Comparison of ENCODE assay signal across 8 cellular contexts in genomic region chr1:27392096-27392777, GRCh38. TPM values are rescaled to one million over a fixed set of nuclear protein-coding genes. Genes with fewer than 3 reads are reported as not detected.
DNase-seq lines count a peak whose midpoint lies in the region; ATAC-seq and TF ChIP-seq lines count a peak whose summit lies in the region.

Gene GPR3 (plus strand): TSS chr1:27392622. CDS start chr1:27393799, 1,177 bp downstream.

- H3K4me1 ChIP-seq in Panc1 (ENCODE audit: control insufficient read depth, insufficient read depth, low read length) = peaks cover 6% of the 10 kb centered on the region
- peaks cover 19 to 52% (median 19%) of the 10 kb centered on the region in 3 donors for H3K4me1 ChIP-seq in esophagus squamous epithelium

- H3K4me3 ChIP-seq in Panc1 (ENCODE audit: low read depth in 2 of 2, low read length in 2 of 2) (peak within 1 kb of the TSS; percentile 65 to 71), esophagus squamous epithelium (peak within 1 kb of the TSS; percentile 26 to 68 (median 46))

- no peaks in the 10 kb centered on the region for H3K36me3 Mint-ChIP-seq in activated T-cell treated with anti-CD3 and anti-CD28 coated beads, Interleukin-2, amount 50 U/mL, for 72 hours (ENCODE audit: insufficient read depth in 2 of 2)
- no peaks in the 10 kb centered on the region for H3K36me3 Mint-ChIP-seq in naive B cell

- in situ Hi-C loops in KBM-7 (cut with MboI; ENCODE audit: low pct_unique_long_range_greater_than_20kb, low sequenced_read_pairs) = loop anchor here (25.0 kb wide), 1 partner anchor 280 kb away; no protein-coding TSS in a partner anchor
- in situ Hi-C loops in Panc1 (cut with HindIII; ENCODE audit: low pct_unique_long_range_greater_than_20kb, low sequenced_read_pairs) = no loop called here

- H3K4me3 Mint-ChIP-seq in activated T-cell treated with anti-CD3 and anti-CD28 coated beads, Interleukin-2, amount 50 U/mL, for 72 hours = peak within 1 kb of the TSS; percentile 89 to 95
- H3K4me3 Mint-ChIP-seq in naive B cell = peak within 1 kb of the TSS; percentile 48 to 91 (median 86)

- peak; percentile 86 for TF ChIP-seq CTCF in Panc1 (IDR thresholded peaks at IDR 0.05)
- TF ChIP-seq CTCF in esophagus squamous epithelium (IDR thresholded peaks at IDR 0.05) = peak; percentile 35 to 68 (median 46)

- 4 to 7% methylated on average over 6 to 10 of the region's 69 CpGs for WGBS in esophagus squamous epithelium, 2 donors

- H3K27ac ChIP-seq in Panc1 (ENCODE audit: low read length) (peak within 1 kb of the TSS; percentile 69), esophagus squamous epithelium (peak within 1 kb of the TSS; percentile 1 to 75 (median 61))

- DNase-seq in DMS 273 (lab: John Stamatoyannopoulos, UW; ENCODE audit: unreplicated experiment) (peak; percentile 97), KBM-7 (peak; percentile 93), Panc1 (ENCODE audit: low read depth, low spot score) (no peak), esophagus squamous epithelium (lab: John Stamatoyannopoulos, UW) (peak; percentile 46), naive B cell (peak; percentile 89)
- DNase-seq in activated T-cell treated with anti-CD3 and anti-CD28 coated beads, Interleukin-2, amount 50 U/mL, for 72 hours = peak; percentile 95 to 97
- DNase-seq in stimulated activated CD8-positive, alpha-beta memory T cell treated with anti-CD3 and anti-CD28 coated beads, Interleukin-7, amount 100 ng/mL, for 48 hours (ENCODE audit: extremely low read depth in 1 of 2, low read depth in 1 of 2) = peak; percentile 88 to 89

- peaks cover 5% of the 10 kb centered on the region for H3K27me3 Mint-ChIP-seq in activated T-cell treated with anti-CD3 and anti-CD28 coated beads, Interleukin-2, amount 50 U/mL, for 72 hours (ENCODE audit: low read depth)
- H3K27me3 Mint-ChIP-seq in naive B cell = peaks cover 0 to 11% (median under 1%) of the 10 kb centered on the region in 3 donors

- POLR2A ChIA-PET in Panc1 (lab: Charles Lee) = interaction anchor here (0.7 kb wide), 1 partner anchor 9 kb away, joined by 3 read pairs; the partner anchor contains the start of gene CD164L2

- no peaks in the 10 kb centered on the region for H3K36me3 ChIP-seq in Panc1 (ENCODE audit: control insufficient read depth, insufficient read depth, low read length)
- no peaks in the 10 kb centered on the region for H3K36me3 ChIP-seq in esophagus squamous epithelium

- CTCF ChIA-PET in Panc1 (lab: Charles Lee) = interaction anchor here (0.6 to 1.5 kb wide), 5 partner anchors 11 to 93 kb away, joined by 3 to 13 read pairs (median 4); no protein-coding TSS in a partner anchor

- peak in 2 of 4 donors; percentile 7 to 26 for TF ChIP-seq POLR2A in esophagus squamous epithelium (IDR thresholded peaks at IDR 0.05)

- intact Hi-C loops in Panc1 (cut with micrococcal nuclease; ENCODE audit: unreplicated experiment) (loop anchor here (5.0 to 10.0 kb wide), 2 partner anchors 215 to 273 kb away; no protein-coding TSS in a partner anchor), esophagus squamous epithelium (cut with DNase I) (loop anchor here (5.0 to 10.0 kb wide), 4 partner anchors 35 to 290 kb away; no protein-coding TSS in a partner anchor)

- H3K4me1 Mint-ChIP-seq in activated T-cell treated with anti-CD3 and anti-CD28 coated beads, Interleukin-2, amount 50 U/mL, for 72 hours (ENCODE audit: low read depth) = peaks cover 34% of the 10 kb centered on the region
- H3K4me1 Mint-ChIP-seq in naive B cell = peaks cover 25 to 36% (median 26%) of the 10 kb centered on the region in 3 donors

- H3K9me3 Mint-ChIP-seq in activated T-cell treated with anti-CD3 and anti-CD28 coated beads, Interleukin-2, amount 50 U/mL, for 72 hours = no peaks in the 10 kb centered on the region
- H3K9me3 Mint-ChIP-seq in naive B cell = no peaks in the 10 kb centered on the region

- peak; percentile 79 for ATAC-seq in GM21529 (IDR thresholded peaks at IDR 0.05; ENCODE audit: unreplicated experiment)
- peak; percentile 96 for ATAC-seq in Panc1
- ATAC-seq in activated T-cell treated with anti-CD3 and anti-CD28 coated beads, Interleukin-2, amount 50 U/mL, for 72 hours (replicated peaks in 1 of 2) = peak; percentile 92 to 93
- ATAC-seq in naive B cell (ENCODE audit: low read depth in 2 of 2) = peak; percentile 86 to 91

- H3K9me3 ChIP-seq in Panc1 (ENCODE audit: control insufficient read depth, insufficient read depth, low read depth, low read length) = no peaks in the 10 kb centered on the region
- H3K9me3 ChIP-seq in esophagus squamous epithelium = no peaks in the 10 kb centered on the region

- BruUV-seq in Panc1 (replicated peaks; lab: Mats Ljungman, UMichigan) = no TSS peak

- H3K27ac Mint-ChIP-seq in activated T-cell treated with anti-CD3 and anti-CD28 coated beads, Interleukin-2, amount 50 U/mL, for 72 hours = peak within 1 kb of the TSS; percentile 49
- H3K27ac Mint-ChIP-seq in naive B cell = peak within 1 kb of the TSS; percentile 82 to 98 (median 92)

- no peaks in the 10 kb centered on the region for H3K27me3 ChIP-seq in Panc1 (ENCODE audit: control insufficient read depth, insufficient read depth, low read length)
- no peaks in the 10 kb centered on the region for H3K27me3 ChIP-seq in esophagus squamous epithelium

RNA-seq across cellular contexts. Expression of gene GPR3, which starts in this region (rescaled TPM):
- total RNA-seq in Panc1 (2021; ENCODE audit: unreplicated experiment) (0.95 TPM), esophagus squamous epithelium (under 1 TPM in 1 of 4 donors, not detected in 3; 0.38 TPM)
- 1.1 TPM for polyA plus RNA-seq in Panc1 (2012; ENCODE audit: insufficient read length)
- under 1 TPM; 0.81 to 0.91 TPM for total RNA-seq in activated T-cell treated with anti-CD3 and anti-CD28 coated beads, Interleukin-2, amount 50 U/mL, for 72 hours
- under 1 TPM in 4 of 6 donors, not detected in 2; 0.12 to 0.64 (median 0.35) TPM for polyA plus RNA-seq in naive B cell (ENCODE audit: low read depth in 6 of 6)

Comparison
In these comparisons a context has a peak if more than half of its experiments do, and no peak if none do; other contexts are left out.
1. Peak in DNase-seq and ATAC-seq in activated T-cell treated with anti-CD3 and anti-CD28 coated beads, Interleukin-2, amount 50 U/mL, for 72 hours; RNA of the gene not detected or under 1 TPM.
2. Peak in DNase-seq, H3K4me3 ChIP-seq and H3K27ac ChIP-seq in esophagus squamous epithelium; RNA of the gene not detected or under 1 TPM.
3. Peak in DNase-seq and ATAC-seq in naive B cell; RNA of the gene not detected or under 1 TPM.